In genomic region chr3:15861163-15861562, GRCh38 we compare ENCODE assay signal across 9 cellular contexts.
A peak's percentile ranks its signal among the peaks of the same experiment; 100 is the strongest.
DNase-seq lines count a peak whose midpoint lies in the region; ATAC-seq lines count a peak whose summit lies in the region.
"Had no signal": no experiment of that assay in that cellular context is flagged by ENCODE, and none has a peak within 500 bp of the region (broad histone marks: within the 10 kb centered on the region; RNA-seq: fewer than 3 reads in every experiment).

No MANE protein-coding gene starts in this region.

- H3K79me2 ChIP-seq in trophoblast cell (ENCODE audit: control insufficient read depth, insufficient read depth, low read length, poor library complexity) = no peaks in the 10 kb centered on the region

- no peaks in the 10 kb centered on the region for H3K9me3 ChIP-seq in trophoblast cell (ENCODE audit: insufficient read depth, low read depth, low read length)

- no peak for DNase-seq in activated CD8-positive, alpha-beta memory T cell treated with anti-CD3 and anti-CD28 coated beads, Interleukin-2, amount 10 ng/mL, durations not matched to agents 7 days and 5 days
- DNase-seq in activated CD8-positive, alpha-beta memory T cell treated with anti-CD3 and anti-CD28 coated beads, Interleukin-2, amount 50 U/mL, for 4 hours = no peak
- DNase-seq in OCI-M1 (lab: John Stamatoyannopoulos, UW) (peak; percentile 39), renal cortical epithelial cell (ENCODE audit: low read depth) (peak; percentile 19), trophoblast cell (no peak), amygdala (lab: John Stamatoyannopoulos, UW) (no peak)
- DNase-seq in effector memory CD8-positive, alpha-beta T cell = no peak

- no peaks in the 10 kb centered on the region for H3K36me3 ChIP-seq in trophoblast cell (ENCODE audit: control insufficient read depth in 1 of 2, insufficient read depth in 2 of 2, low read length in 2 of 2)

- H3K9me3 Mint-ChIP-seq in activated CD8-positive, alpha-beta memory T cell treated with anti-CD3 and anti-CD28 coated beads, Interleukin-2, amount 10 ng/mL, durations not matched to agents 7 days and 5 days (ENCODE audit: low read depth) = peaks cover 4% of the 10 kb centered on the region
- no peaks in the 10 kb centered on the region for H3K9me3 Mint-ChIP-seq in effector memory CD8-positive, alpha-beta T cell

- no peak overlapping the region for H3K27ac Mint-ChIP-seq in activated CD8-positive, alpha-beta memory T cell treated with anti-CD3 and anti-CD28 coated beads, Interleukin-2, amount 10 ng/mL, durations not matched to agents 7 days and 5 days
- H3K27ac Mint-ChIP-seq in effector memory CD8-positive, alpha-beta T cell = peak overlapping the region in 1 of 2 donors; percentile 61

- H3K4me3 Mint-ChIP-seq in activated CD8-positive, alpha-beta memory T cell treated with anti-CD3 and anti-CD28 coated beads, Interleukin-2, amount 10 ng/mL, durations not matched to agents 7 days and 5 days = peak overlapping the region; percentile 78
- H3K4me3 Mint-ChIP-seq in effector memory CD8-positive, alpha-beta T cell = peak overlapping the region; percentile 95 to 97

- no peak overlapping the region for H3K27ac ChIP-seq in trophoblast cell (ENCODE audit: low read depth, low read length)
- H3K27ac ChIP-seq: SK-N-MC had no signal

- no peak overlapping the region for H4K12ac ChIP-seq in trophoblast cell (ENCODE audit: low read depth, low read length)

- no peaks in the 10 kb centered on the region for H3K27me3 ChIP-seq in trophoblast cell (ENCODE audit: insufficient read depth, low read length)

- ATAC-seq in activated CD8-positive, alpha-beta memory T cell treated with anti-CD3 and anti-CD28 coated beads, Interleukin-2, amount 10 ng/mL, durations not matched to agents 7 days and 5 days = no peak
- no peak for ATAC-seq in effector memory CD8-positive, alpha-beta T cell (replicated peaks)
- no peak for ATAC-seq in HG02623 (IDR thresholded peaks at IDR 0.05; ENCODE audit: unreplicated experiment)

- no peak overlapping the region for H2BK12ac ChIP-seq in trophoblast cell (ENCODE audit: low read length)

- no peak overlapping the region for H2BK5ac ChIP-seq in trophoblast cell (ENCODE audit: low read depth, low read length, poor library complexity)

- no peak overlapping the region for H3K4ac ChIP-seq in trophoblast cell (ENCODE audit: low read depth, low read length)

- no peak overlapping the region for H3K23ac ChIP-seq in trophoblast cell (ENCODE audit: low read length)

- no peak overlapping the region for H3K18ac ChIP-seq in trophoblast cell (ENCODE audit: low read length)

- no peak overlapping the region for H2AK5ac ChIP-seq in trophoblast cell (ENCODE audit: low read length)

- H3K4me3 ChIP-seq in trophoblast cell (ENCODE audit: low read depth, low read length) = no peak overlapping the region

- peaks cover 32% of the 10 kb centered on the region for H3K4me1 Mint-ChIP-seq in activated CD8-positive, alpha-beta memory T cell treated with anti-CD3 and anti-CD28 coated beads, Interleukin-2, amount 10 ng/mL, durations not matched to agents 7 days and 5 days
- H3K4me1 Mint-ChIP-seq in effector memory CD8-positive, alpha-beta T cell (ENCODE audit: low read depth in 2 of 2) = peaks cover 5 to 12% of the 10 kb centered on the region in 2 donors

- H2BK120ac ChIP-seq in trophoblast cell (ENCODE audit: insufficient read depth, low read length, poor library complexity) = no peak overlapping the region

- H3K14ac ChIP-seq in trophoblast cell (ENCODE audit: low read length) = no peak overlapping the region

- no peak overlapping the region for H3K4me2 ChIP-seq in trophoblast cell (ENCODE audit: low read length)

- H4K91ac ChIP-seq in trophoblast cell (ENCODE audit: low read depth, low read length) = no peak overlapping the region

- H3K36me3 Mint-ChIP-seq in activated CD8-positive, alpha-beta memory T cell treated with anti-CD3 and anti-CD28 coated beads, Interleukin-2, amount 10 ng/mL, durations not matched to agents 7 days and 5 days = peaks cover 11% of the 10 kb centered on the region
- peaks cover 10% of the 10 kb centered on the region for H3K36me3 Mint-ChIP-seq in effector memory CD8-positive, alpha-beta T cell (ENCODE audit: insufficient read depth)

- no peaks in the 10 kb centered on the region for H3K4me1 ChIP-seq in trophoblast cell (ENCODE audit: control insufficient read depth in 1 of 2, insufficient read depth in 2 of 2, low read length in 2 of 2)

- peaks cover 4% of the 10 kb centered on the region for H3K79me1 ChIP-seq in trophoblast cell (ENCODE audit: low read length)

- H3K27me3 Mint-ChIP-seq in activated CD8-positive, alpha-beta memory T cell treated with anti-CD3 and anti-CD28 coated beads, Interleukin-2, amount 10 ng/mL, durations not matched to agents 7 days and 5 days = peaks cover under 1% of the 10 kb centered on the region
- no peaks in the 10 kb centered on the region for H3K27me3 Mint-ChIP-seq in effector memory CD8-positive, alpha-beta T cell

- H4K8ac ChIP-seq in trophoblast cell (ENCODE audit: low read depth, low read length) = no peak overlapping the region

- no peak overlapping the region for H3K9ac ChIP-seq in trophoblast cell (ENCODE audit: low read length)

- no CpG with 5 or more reads among the region's 4 CpGs for WGBS in trophoblast cell (ENCODE audit: extremely low coverage, insufficient coverage, insufficient read length)

- no peak overlapping the region for H2AFZ ChIP-seq in trophoblast cell (ENCODE audit: insufficient read depth, low read length, poor library complexity)

- CTCF ChIA-PET in activated CD8-positive, alpha-beta memory T cell treated with anti-CD3 and anti-CD28 coated beads, Interleukin-2, amount 10 ng/mL, durations not matched to agents 7 days and 5 days (lab: Charles Lee) = interaction anchor here (1.1 kb wide), 1 partner anchor 64 kb away, joined by 3 read pairs; the partner anchor contains the start of gene ANKRD28

Comparison
In these comparisons a context has a peak if more than half of its experiments do, and no peak if none do; other contexts are left out.
1. DNase-seq: peak in OCI-M1 (single experiment) and renal cortical epithelial cell (single experiment); none in activated CD8-positive, alpha-beta memory T cell treated with anti-CD3 and anti-CD28 coated beads, Interleukin-2, amount 10 ng/mL, durations not matched to agents 7 days and 5 days (single experiment), activated CD8-positive, alpha-beta memory T cell treated with anti-CD3 and anti-CD28 coated beads, Interleukin-2, amount 50 U/mL, for 4 hours (single experiment), effector memory CD8-positive, alpha-beta T cell (0 of 3), trophoblast cell (0 of 2) and amygdala (0 of 56).